In genomic region chr13:77329133-77330008, GRCh38 we compare ENCODE assay signal across 9 cellular contexts. TPM values are rescaled to one million over a fixed set of nuclear protein-coding genes. Genes with fewer than 3 reads are reported as not detected.
DNase-seq lines count a peak whose midpoint lies in the region; ATAC-seq, FAIRE-seq and TF ChIP-seq lines count a peak whose summit lies in the region.
"Had no signal": no experiment of that assay in that cellular context is flagged by ENCODE, and none has a peak within 500 bp of the region (broad histone marks: within the 10 kb centered on the region; RNA-seq: fewer than 3 reads in every experiment).

No MANE protein-coding gene starts in this region.

- intact Hi-C loops in activated CD4-positive, alpha-beta T cell treated with anti-CD3 and anti-CD28 coated beads for 36 hours (cut with DNase I, micrococcal nuclease) = loop anchor here (1.0 to 10.0 kb wide), 8 partner anchors 16 to 1795 kb away; partner anchors contain the start of genes SLAIN1 (in 2 of the 2), COMMD6 (in 1 of the 2), FBXL3 (in 1 of the 2) and KCTD12 (in 1 of the 2)
- intact Hi-C loops in colonic mucosa (cut with DNase I) = loop anchor here (10.0 kb wide), 1 partner anchor 145 kb away; no protein-coding TSS in a partner anchor

- DNase-seq in BE2C (peak; percentile 87), GM19239 (ENCODE audit: insufficient read length, low spot score) (peak; percentile 59), NCI-H510A treated with DMSO at 0.1 percent for 48 hours (lab: John Stamatoyannopoulos, UW) (peak; percentile 77), colonic mucosa (peak; percentile 90)
- DNase-seq in activated CD4-positive, alpha-beta T cell treated with anti-CD3 and anti-CD28 coated beads for 36 hours = peak; percentile 96
- DNase-seq in stimulated activated CD4-positive, alpha-beta T cell treated with anti-CD3 and anti-CD28 coated beads, Interleukin-1b, Interleukin-23, amount 100 ng/mL, for 24 hours (ENCODE audit: low read depth in 4 of 4, low spot score in 1 of 4) = peak; percentile 63 to 83 (median 74)

- FAIRE-seq in GM19239 (lab: Jason Lieb, UNC) = peak; percentile 97
- FAIRE-seq: endometrium had no signal

- no peaks in the 10 kb centered on the region for H3K27me3 Mint-ChIP-seq in activated CD4-positive, alpha-beta T cell treated with anti-CD3 and anti-CD28 coated beads for 36 hours

- no peaks in the 10 kb centered on the region for H3K36me3 Mint-ChIP-seq in activated CD4-positive, alpha-beta T cell treated with anti-CD3 and anti-CD28 coated beads for 36 hours (ENCODE audit: low read depth)

- peak overlapping the region; percentile 96 for H3K27ac Mint-ChIP-seq in activated CD4-positive, alpha-beta T cell treated with anti-CD3 and anti-CD28 coated beads for 36 hours

- ATAC-seq in HG03442 (IDR thresholded peaks at IDR 0.05; ENCODE audit: unreplicated experiment) = peak; percentile 59
- ATAC-seq in activated CD4-positive, alpha-beta T cell treated with anti-CD3 and anti-CD28 coated beads for 36 hours = peak; percentile 69

- H3K27ac ChIP-seq in colonic mucosa (peak overlapping the region; percentile 93), layer of hippocampus (ENCODE audit: low read depth, low read length) (peak overlapping the region; percentile 92)

- POLR2A ChIA-PET in activated CD4-positive, alpha-beta T cell treated with anti-CD3 and anti-CD28 coated beads for 36 hours (lab: Charles Lee) = interaction anchor here (0.9 to 1.4 kb wide), 4 partner anchors 10 to 149 kb away, joined by 3 to 8 read pairs (median 4); no protein-coding TSS in a partner anchor

- H3K4me1 ChIP-seq in BE2C = peaks cover 11% of the 10 kb centered on the region
- H3K4me1 ChIP-seq in colonic mucosa = peaks cover 4% of the 10 kb centered on the region

- TF ChIP-seq CTCF in BE2C (IDR thresholded peaks at IDR 0.05; ENCODE audit: low read depth, low read length) (no peak), colonic mucosa (IDR thresholded peaks at IDR 0.05) (no peak)

- no peaks in the 10 kb centered on the region; the same call in 1 of the 2 replicates for H3K36me3 ChIP-seq in BE2C
- H3K36me3 ChIP-seq in colonic mucosa = no peaks in the 10 kb centered on the region

- H3K4me3 ChIP-seq in BE2C (ENCODE audit: low read depth, low read length) (peak overlapping the region; percentile 86), colonic mucosa (peak overlapping the region; percentile 92)

- peak overlapping the region; percentile 72 to 84 for H3K9ac ChIP-seq in colonic mucosa (ENCODE audit: low read depth in 2 of 2, low read length in 2 of 2)

- CTCF ChIA-PET in activated CD4-positive, alpha-beta T cell treated with anti-CD3 and anti-CD28 coated beads for 36 hours (lab: Charles Lee) = interaction anchor here (0.5 to 1.8 kb wide), 10 partner anchors 9 to 1267 kb away, joined by 3 to 9 read pairs (median 3); no protein-coding TSS in a partner anchor

- H3K9me3 ChIP-seq in BE2C (no peaks in the 10 kb centered on the region), colonic mucosa (no peaks in the 10 kb centered on the region)

- peak overlapping the region; percentile 95 for H3K4me3 Mint-ChIP-seq in activated CD4-positive, alpha-beta T cell treated with anti-CD3 and anti-CD28 coated beads for 36 hours

- peaks cover 41% of the 10 kb centered on the region for H3K4me1 Mint-ChIP-seq in activated CD4-positive, alpha-beta T cell treated with anti-CD3 and anti-CD28 coated beads for 36 hours

- H3K9me3 Mint-ChIP-seq in activated CD4-positive, alpha-beta T cell treated with anti-CD3 and anti-CD28 coated beads for 36 hours (ENCODE audit: low read depth) = no peaks in the 10 kb centered on the region

- no peaks in the 10 kb centered on the region for H3K27me3 ChIP-seq in BE2C
- no peaks in the 10 kb centered on the region for H3K27me3 ChIP-seq in colonic mucosa
- H3K27me3 ChIP-seq in layer of hippocampus (ENCODE audit: control insufficient read depth, insufficient read depth, low read length) = no peaks in the 10 kb centered on the region

RNA-seq across cellular contexts. Expression of gene MYCBP2, which starts 2.5 kb away (rescaled TPM):
- polyA plus RNA-seq in BE2C (2012; ENCODE audit: insufficient read depth, insufficient read length, low read depth) = 38.5 TPM
- total RNA-seq in activated CD4-positive, alpha-beta T cell treated with anti-CD3 and anti-CD28 coated beads for 36 hours = 10 to 100 TPM; 71.3 to 85.9 TPM
- 10 to 100 TPM; 41.2 to 42.6 TPM for total RNA-seq in colonic mucosa

Comparison
In these comparisons a context has a peak if more than half of its experiments do, and no peak if none do; other contexts are left out.
1. Peak in every context shown above with its lines: DNase-seq, ATAC-seq, H3K4me3 ChIP-seq and H3K27ac ChIP-seq.